In genomic region chr7:159198016-159198724, GRCh38 we compare ENCODE assay signal across 17 cellular contexts. TPM values are rescaled to one million over a fixed set of nuclear protein-coding genes. Genes with fewer than 3 reads are reported as not detected.
DNase-seq lines count a peak whose midpoint lies in the region; ATAC-seq and TF ChIP-seq lines count a peak whose summit lies in the region.
"Had no signal": no experiment of that assay in that cellular context is flagged by ENCODE, and none has a peak within 500 bp of the region (broad histone marks: within the 10 kb centered on the region; RNA-seq: fewer than 3 reads in every experiment).

No MANE protein-coding gene starts in this region.

- peak overlapping the region; percentile 49 for H3K9ac ChIP-seq in DND-41 (ENCODE audit: low read depth, low read length)

- no peak for ATAC-seq in CD4-positive, CD25-positive, alpha-beta regulatory T cell (ENCODE audit: low read depth in 2 of 2)
- no peak for ATAC-seq in DND-41 (ENCODE audit: insufficient read depth, low read depth)
- no peak for ATAC-seq in activated naive CD4-positive, alpha-beta T cell treated with anti-CD3 and anti-CD28 coated beads, Interleukin-2, amount 50 U/mL, for 72 hours
- peak; percentile 46 to 50 for ATAC-seq in natural killer cell treated with Interleukin-12 subunit alpha and Interleukin-12 subunit beta and Interleukin-15 and Interleukin-18, amount 100 ng/mL, for 72 hours
- no peak for ATAC-seq in SK-N-SH treated with all-trans-retinoic acid at 6 μM for 48 hours

- peak overlapping the region; percentile 64 for H3K4me2 ChIP-seq in DND-41 (ENCODE audit: insufficient read depth, low read length)

- no peaks in the 10 kb centered on the region for H3K27me3 Mint-ChIP-seq in CD4-positive, CD25-positive, alpha-beta regulatory T cell
- H3K27me3 Mint-ChIP-seq in natural killer cell treated with Interleukin-12 subunit alpha and Interleukin-12 subunit beta and Interleukin-15 and Interleukin-18, amount 100 ng/mL, for 72 hours = no peaks in the 10 kb centered on the region

- no peaks in the 10 kb centered on the region for H3K79me2 ChIP-seq in DND-41 (ENCODE audit: insufficient read depth, low read length)

- peaks cover 48% of the 10 kb centered on the region for H3K4me1 ChIP-seq in CD4-positive, CD25-positive, alpha-beta regulatory T cell (ENCODE audit: control insufficient read depth, insufficient read depth, low read length, poor library complexity, severe bottlenecking)
- peaks cover 40% of the 10 kb centered on the region for H3K4me1 ChIP-seq in DND-41 (ENCODE audit: insufficient read depth, low read length)
- H3K4me1 ChIP-seq: SJSA1, testis had no signal

- peak overlapping the region; percentile 98 for H3K27ac Mint-ChIP-seq in CD4-positive, CD25-positive, alpha-beta regulatory T cell
- H3K27ac Mint-ChIP-seq in activated naive CD4-positive, alpha-beta T cell treated with anti-CD3 and anti-CD28 coated beads, Interleukin-2, amount 50 U/mL, for 72 hours = peak overlapping the region; percentile 44 to 86
- peak overlapping the region; percentile 46 to 86 for H3K27ac Mint-ChIP-seq in natural killer cell treated with Interleukin-12 subunit alpha and Interleukin-12 subunit beta and Interleukin-15 and Interleukin-18, amount 100 ng/mL, for 72 hours

- H3K4me3 ChIP-seq in CD4-positive, CD25-positive, alpha-beta regulatory T cell (ENCODE audit: low read depth, low read length) = peak overlapping the region; percentile 77
- peak overlapping the region in 1 of 2 experiments; percentile 50; a peak in 2 of 4 replicates for H3K4me3 ChIP-seq in DND-41 (ENCODE audit: low read depth in 1 of 2, low read length in 2 of 2)
- H3K4me3 ChIP-seq: sigmoid colon, SJSA1, testis had no signal

- peak overlapping the region; percentile 83 for H3K27ac ChIP-seq in CD4-positive, CD25-positive, alpha-beta regulatory T cell (ENCODE audit: insufficient read depth, low read length, poor library complexity, severe bottlenecking)
- peak overlapping the region; percentile 89 for H3K27ac ChIP-seq in DND-41 (ENCODE audit: low read length)
- H3K27ac ChIP-seq: SJSA1, testis had no signal

- H2AFZ ChIP-seq in DND-41 (ENCODE audit: low read depth, low read length) = peak overlapping the region; percentile 82

- TF ChIP-seq CTCF in DND-41 (IDR thresholded peaks at IDR 0.05; ENCODE audit: borderline replicate concordance, extremely low read depth, low read length, poor library complexity, severe bottlenecking) = no peak

- no peaks in the 10 kb centered on the region for H4K20me1 ChIP-seq in DND-41 (ENCODE audit: insufficient read depth, low read length)

- DNase-seq in CD4-positive, CD25-positive, alpha-beta regulatory T cell = no peak
- DNase-seq in DND-41 (no peak), NCI-H1105 (lab: John Stamatoyannopoulos, UW) (no peak), NOMO-1 treated with dmso at 0.1 percent for 144 hours (lab: John Stamatoyannopoulos, UW; ENCODE audit: unreplicated experiment) (no peak)
- no peak for DNase-seq in activated naive CD4-positive, alpha-beta T cell treated with anti-CD3 and anti-CD28 coated beads, Interleukin-2, amount 50 U/mL, for 72 hours (ENCODE audit: low spot score in 2 of 2)
- DNase-seq in natural killer cell treated with Interleukin-12 subunit alpha and Interleukin-12 subunit beta and Interleukin-15 and Interleukin-18, amount 100 ng/mL, for 72 hours (ENCODE audit: low spot score) = no peak
- DNase-seq: effector CD8-positive, alpha-beta T cell; HCEC 1CT; hippocampal formation; midbrain; sigmoid colon; testis had no signal

- no peaks in the 10 kb centered on the region for H3K36me3 ChIP-seq in CD4-positive, CD25-positive, alpha-beta regulatory T cell (ENCODE audit: control insufficient read depth, insufficient read depth, low read length)
- no peaks in the 10 kb centered on the region for H3K36me3 ChIP-seq in DND-41 (ENCODE audit: insufficient read depth, low read length)
- H3K36me3 ChIP-seq: sigmoid colon, SJSA1 had no signal

- peak overlapping the region; percentile 84 to 91 (median 89) for H3K4me3 Mint-ChIP-seq in CD4-positive, CD25-positive, alpha-beta regulatory T cell
- peak overlapping the region; percentile 85 for H3K4me3 Mint-ChIP-seq in natural killer cell treated with Interleukin-12 subunit alpha and Interleukin-12 subunit beta and Interleukin-15 and Interleukin-18, amount 100 ng/mL, for 72 hours

- H3K9me3 ChIP-seq in CD4-positive, CD25-positive, alpha-beta regulatory T cell (ENCODE audit: control insufficient read depth in 2 of 2, low read length in 2 of 2) = no peaks in the 10 kb centered on the region
- H3K9me3 ChIP-seq in DND-41 (ENCODE audit: insufficient read depth, low read length, severe bottlenecking) = no peaks in the 10 kb centered on the region
- H3K9me3 ChIP-seq: sigmoid colon, testis had no signal

- no peaks in the 10 kb centered on the region for H3K9me3 Mint-ChIP-seq in CD4-positive, CD25-positive, alpha-beta regulatory T cell
- no peaks in the 10 kb centered on the region for H3K9me3 Mint-ChIP-seq in activated naive CD4-positive, alpha-beta T cell treated with anti-CD3 and anti-CD28 coated beads, Interleukin-2, amount 50 U/mL, for 72 hours
- no peaks in the 10 kb centered on the region for H3K9me3 Mint-ChIP-seq in natural killer cell treated with Interleukin-12 subunit alpha and Interleukin-12 subunit beta and Interleukin-15 and Interleukin-18, amount 100 ng/mL, for 72 hours

- H3K27me3 ChIP-seq in CD4-positive, CD25-positive, alpha-beta regulatory T cell (ENCODE audit: control insufficient read depth, insufficient read depth, low read length) = no peaks in the 10 kb centered on the region
- H3K27me3 ChIP-seq in DND-41 (ENCODE audit: insufficient read depth, low read length, poor library complexity) = no peaks in the 10 kb centered on the region
- H3K27me3 ChIP-seq: sigmoid colon, SJSA1, testis had no signal

- peaks cover 24 to 64% (median 41%) of the 10 kb centered on the region in 4 donors for H3K4me1 Mint-ChIP-seq in CD4-positive, CD25-positive, alpha-beta regulatory T cell
- H3K4me1 Mint-ChIP-seq in natural killer cell treated with Interleukin-12 subunit alpha and Interleukin-12 subunit beta and Interleukin-15 and Interleukin-18, amount 100 ng/mL, for 72 hours (ENCODE audit: low read depth in 2 of 2) = peaks cover 44 to 55% of the 10 kb centered on the region in 2 donors

- no peaks in the 10 kb centered on the region for H3K36me3 Mint-ChIP-seq in CD4-positive, CD25-positive, alpha-beta regulatory T cell
- H3K36me3 Mint-ChIP-seq in activated naive CD4-positive, alpha-beta T cell treated with anti-CD3 and anti-CD28 coated beads, Interleukin-2, amount 50 U/mL, for 72 hours = no peaks in the 10 kb centered on the region
- no peaks in the 10 kb centered on the region for H3K36me3 Mint-ChIP-seq in natural killer cell treated with Interleukin-12 subunit alpha and Interleukin-12 subunit beta and Interleukin-15 and Interleukin-18, amount 100 ng/mL, for 72 hours

TF ChIP-seq in SK-N-SH treated with all-trans-retinoic acid at 6 μM for 48 hours, 23 proteins besides CTCF, POLR2A, EP300 and RAD21 (continues in another document):
- TF ChIP-seq CREB5 (CRISPR knock-in tag; IDR thresholded peaks at IDR 0.05; ENCODE audit: low read depth) = no peak
- no peak for TF ChIP-seq ZC3H10 (CRISPR knock-in tag; IDR thresholded peaks at IDR 0.05)
- TF ChIP-seq GLIS3 (CRISPR knock-in tag; IDR thresholded peaks at IDR 0.05) = no peak
- no peak for TF ChIP-seq ZFP3 (CRISPR knock-in tag; IDR thresholded peaks at IDR 0.05)
- no peak for TF ChIP-seq BACH2 (CRISPR knock-in tag; IDR thresholded peaks at IDR 0.05; ENCODE audit: borderline replicate concordance)
- TF ChIP-seq ISL1 (CRISPR knock-in tag; IDR thresholded peaks at IDR 0.05) = no peak
- TF ChIP-seq PATZ1 (CRISPR knock-in tag; IDR thresholded peaks at IDR 0.05; ENCODE audit: borderline replicate concordance) = no peak
- no peak for TF ChIP-seq ARNTL (CRISPR knock-in tag; IDR thresholded peaks at IDR 0.05; ENCODE audit: borderline replicate concordance, low read depth)

RNA-seq across cellular contexts. Expression of gene VIPR2, which starts 53.5 kb away (rescaled TPM):
- not detected for total RNA-seq in CD4-positive, CD25-positive, alpha-beta regulatory T cell
- not detected for polyA plus RNA-seq in CD4-positive, CD25-positive, alpha-beta regulatory T cell
- 1 to 10 TPM in 1 of 2 donors, under 1 TPM in 1; 0.55 to 1.8 TPM for total RNA-seq in activated naive CD4-positive, alpha-beta T cell treated with anti-CD3 and anti-CD28 coated beads, Interleukin-2, amount 50 U/mL, for 72 hours
- total RNA-seq in natural killer cell treated with Interleukin-12 subunit alpha and Interleukin-12 subunit beta and Interleukin-15 and Interleukin-18, amount 100 ng/mL, for 72 hours = under 1 TPM; 0.36 to 0.45 TPM
- total RNA-seq: HT-29, osteoblast, SJSA1 had no signal
- polyA plus RNA-seq: BJ had no signal

Comparison
In these comparisons a context has a peak if more than half of its experiments do, and no peak if none do; other contexts are left out.
1. ATAC-seq: peak in natural killer cell treated with Interleukin-12 subunit alpha and Interleukin-12 subunit beta and Interleukin-15 and Interleukin-18, amount 100 ng/mL, for 72 hours (2 of 2); none in CD4-positive, CD25-positive, alpha-beta regulatory T cell (0 of 2), DND-41 (single experiment), activated naive CD4-positive, alpha-beta T cell treated with anti-CD3 and anti-CD28 coated beads, Interleukin-2, amount 50 U/mL, for 72 hours (0 of 2) and SK-N-SH treated with all-trans-retinoic acid at 6 μM for 48 hours (single experiment).
2. Peak in every context shown above with its lines, with median percentiles within 50 percentile points of each other: H3K27ac Mint-ChIP-seq.